Comparison of ENCODE assay signal across 8 cellular contexts in genomic region chr2:108533832-108534576, GRCh38. TPM values are rescaled to one million over a fixed set of nuclear protein-coding genes. Genes with fewer than 3 reads are reported as not detected.
A peak's percentile ranks its signal among the peaks of the same experiment; 100 is the strongest.
DNase-seq lines count a peak whose midpoint lies in the region; ATAC-seq, FAIRE-seq and TF ChIP-seq lines count a peak whose summit lies in the region.

Gene LIMS1 (plus strand): TSS chr2:108534470. CDS start chr2:108534563, 93 bp downstream.

- DNase-seq in GM13976 (ENCODE audit: low spot score): peak; percentile 97
- DNase-seq in NCI-H1417 (lab: John Stamatoyannopoulos, UW): peak; percentile 60 to 85 (median 83)
- DNase-seq in T-helper 17 cell: peak; percentile 72 to 95 (median 88)
- peak in 55 of 56 donors; percentile 38 to 93 (median 82) for DNase-seq in amygdala (lab: John Stamatoyannopoulos, UW)
- peak; percentile 96 for DNase-seq in left ventricle myocardium superior
- DNase-seq in pulmonary artery endothelial cell (ENCODE audit: low read depth, low spot score): peak; percentile 63
- DNase-seq in urothelium cell line (ENCODE audit: low spot score): peak; percentile 98

- H3K9me3 ChIP-seq in T-helper 17 cell (ENCODE audit: control insufficient read depth, low read length, poor library complexity, severe bottlenecking): no peaks in the 10 kb centered on the region

- TF ChIP-seq CTCF in GM13976 (IDR thresholded peaks at IDR 0.05; ENCODE audit: borderline replicate concordance, control extremely low read depth, extremely low read depth, insufficient read depth, missing control alignments): no peak

- H3K27me3 Mint-ChIP-seq in T-helper 17 cell: no peaks in the 10 kb centered on the region

- H3K36me3 Mint-ChIP-seq in T-helper 17 cell (ENCODE audit: low read depth): no peaks in the 10 kb centered on the region

- ATAC-seq in HG02759 (IDR thresholded peaks at IDR 0.05; ENCODE audit: unreplicated experiment): peak; percentile 86
- peak; percentile 95 for ATAC-seq in T-helper 17 cell
- peak; percentile 97 for ATAC-seq in left ventricle myocardium superior

- peak; percentile 53 for FAIRE-seq in urothelium cell line (lab: Jason Lieb, UNC)

- peaks cover 24% of the 10 kb centered on the region for H3K4me1 Mint-ChIP-seq in T-helper 17 cell

- peak within 1 kb of the TSS; percentile 92 for H3K4me3 Mint-ChIP-seq in T-helper 17 cell

- H3K27ac Mint-ChIP-seq in T-helper 17 cell: peak within 1 kb of the TSS; percentile 82

- in situ Hi-C loops in GM13976 (cut with MboI; ENCODE audit: low sequenced_read_pairs, unreplicated experiment): no loop called here

- intact Hi-C loops in left ventricle myocardium superior (cut with micrococcal nuclease): no loop called here

RNA-seq across cellular contexts. Expression of gene LIMS1, which starts in this region (rescaled TPM):
- total RNA-seq in T-helper 17 cell: 100 to 1,000 TPM; 141 to 233 TPM
- 74.3 TPM for total RNA-seq in left ventricle myocardium superior
- 145 and 169 TPM in 2 replicates for total RNA-seq in pulmonary artery endothelial cell

Comparison
In these comparisons a context has a peak if more than half of its experiments do, and no peak if none do; other contexts are left out.
1. Peak in every context shown above with its lines: DNase-seq and ATAC-seq.